Comparison of ENCODE assay signal across 21 cellular contexts in the genomic region with DNA sequence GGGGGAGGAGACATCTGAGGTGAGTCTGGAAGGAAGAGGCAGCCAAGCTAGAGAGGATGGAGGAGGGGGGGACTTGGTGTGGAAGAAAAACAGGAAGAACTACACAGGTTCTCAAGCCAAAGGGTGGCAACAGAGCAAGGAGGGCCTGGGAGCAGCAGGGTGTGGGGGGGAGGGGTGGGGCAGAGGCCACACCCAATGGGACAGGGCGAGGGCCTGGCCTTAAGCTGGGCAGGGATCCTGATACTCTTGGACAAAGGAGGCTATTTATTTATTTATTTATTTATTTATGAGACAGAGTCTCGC.
DNase-seq lines count a peak whose midpoint lies in the region; ATAC-seq and TF ChIP-seq lines count a peak whose summit lies in the region.
"Had no signal": no experiment of that assay in that cellular context is flagged by ENCODE, and none has a peak within 500 bp of the region (broad histone marks: within the 10 kb centered on the region; RNA-seq: fewer than 3 reads in every experiment).

No MANE protein-coding gene starts in this region.

- H3K14ac ChIP-seq in neuronal stem cell (ENCODE audit: low read length), result no peak overlapping the region

- DNase-seq in cardiac septum (ENCODE audit: low spot score) (peak; percentile 39), left ventricle myocardium inferior (no peak), neuronal stem cell (ENCODE audit: low spot score) (no peak), stomach (no peak)
- no peak for DNase-seq in effector memory CD8-positive, alpha-beta T cell
- DNase-seq in NK-92 treated with Interleukin-12 subunit alpha and Interleukin-12 subunit beta, amount 100 ng/mL, for 24 hours (lab: John Stamatoyannopoulos, UW), result no peak
- DNase-seq in central memory CD4-positive, alpha-beta T cell, result no peak
- DNase-seq: 8988T, HFFc6, KG1, NCI-H1092, NCI-H1436 treated with DMSO at 0.1 percent for 48 hours, NCI-H1930, NCI-H226, NCI-H748 treated with DMSO at 0.1 percent for 48 hours, SHP77 treated with DMSO at 0.1 percent for 48 hours had no signal

- H3K4me1 Mint-ChIP-seq in effector memory CD8-positive, alpha-beta T cell (ENCODE audit: low read depth in 2 of 2), result peaks cover 5 to 11% of the 10 kb centered on the region in 2 donors

- no peak for TF ChIP-seq POLR2A in stomach (IDR thresholded peaks at IDR 0.05)

- peak overlapping the region; percentile 24 for H4K8ac ChIP-seq in neuronal stem cell (ENCODE audit: low read depth, low read length)

- H3K4me3 Mint-ChIP-seq in effector memory CD8-positive, alpha-beta T cell, result no peak overlapping the region
- H3K4me3 Mint-ChIP-seq: HFFc6 had no signal

- H3K36me3 ChIP-seq in left ventricle myocardium inferior (peaks cover 15% of the 10 kb centered on the region), neuronal stem cell (replicated peaks in 1 of 2; ENCODE audit: control insufficient read depth in 2 of 2, insufficient read depth in 2 of 2, low read length in 2 of 2) (no peaks in the 10 kb centered on the region), stomach (peaks cover 0 to 25% (median 13%) of the 10 kb centered on the region in 4 donors)

- H3K4me1 ChIP-seq in left ventricle myocardium inferior (peaks cover 4% of the 10 kb centered on the region), neuronal stem cell (ENCODE audit: control insufficient read depth in 2 of 2, insufficient read depth in 1 of 2, low read depth in 1 of 2, low read length in 2 of 2) (peaks cover 2 to 17% of the 10 kb centered on the region in 2 donors), stomach (peaks cover 0 to 13% (median 3%) of the 10 kb centered on the region in 4 donors)

- H3K4me3 ChIP-seq in left ventricle myocardium inferior, result no peak overlapping the region
- H3K4me3 ChIP-seq in neuronal stem cell (ENCODE audit: low read length in 2 of 2), result no peak overlapping the region
- no peak overlapping the region for H3K4me3 ChIP-seq in stomach
- H3K4me3 ChIP-seq: SK-N-MC had no signal

- H3K27me3 ChIP-seq in left ventricle myocardium inferior (ENCODE audit: low read depth), result no peaks in the 10 kb centered on the region
- H3K27me3 ChIP-seq in neuronal stem cell (ENCODE audit: control insufficient read depth in 3 of 3, insufficient read depth in 3 of 3, low read depth in 1 of 3, low read length in 3 of 3), result no peaks in the 10 kb centered on the region
- no peaks in the 10 kb centered on the region for H3K27me3 ChIP-seq in stomach

- H3K27ac Mint-ChIP-seq in effector memory CD8-positive, alpha-beta T cell, result peak overlapping the region; percentile 64 to 81
- H3K27ac Mint-ChIP-seq: HFFc6 had no signal

- H2BK5ac ChIP-seq in neuronal stem cell (ENCODE audit: low read length), result no peak overlapping the region

- peak overlapping the region; percentile 1 for H3K23ac ChIP-seq in neuronal stem cell (ENCODE audit: low read depth, low read length, poor library complexity)

- H2AFZ ChIP-seq in neuronal stem cell (ENCODE audit: low read length), result no peak overlapping the region

- H3K27ac ChIP-seq in left ventricle myocardium inferior (replicated peaks) (no peak overlapping the region), neuronal stem cell (replicated peaks; ENCODE audit: low read length) (no peak overlapping the region), stomach (no peak overlapping the region)
- H3K27ac ChIP-seq: C4-2B, HL-60, RWPE1, SK-N-MC had no signal

- no peak overlapping the region for H2AK5ac ChIP-seq in neuronal stem cell (ENCODE audit: low read depth, low read length)

- WGBS in neuronal stem cell (ENCODE audit: extremely low coverage in 2 of 2, insufficient read length in 2 of 2, insufficient replicate concordance in 1 of 2), 2 donors, result no CpG with 5 or more reads among the region's 2 CpGs
- 89 to 96% (median 90%) methylated on average over 2 of the region's 2 CpGs for WGBS in stomach, 5 donors

- H3K4ac ChIP-seq in neuronal stem cell (ENCODE audit: low read length), result no peak overlapping the region

- H3K9me3 ChIP-seq in left ventricle myocardium inferior (replicated peaks), result no peaks in the 10 kb centered on the region
- H3K9me3 ChIP-seq in neuronal stem cell (replicated peaks in 1 of 2; ENCODE audit: control insufficient read depth in 2 of 2, insufficient read depth in 1 of 2, low read depth in 1 of 2, low read length in 2 of 2), result no peaks in the 10 kb centered on the region
- no peaks in the 10 kb centered on the region for H3K9me3 ChIP-seq in stomach

- no peak overlapping the region for H4K91ac ChIP-seq in neuronal stem cell (ENCODE audit: low read depth, low read length, poor library complexity)

- H3K4me2 ChIP-seq in neuronal stem cell (ENCODE audit: insufficient read depth, low read length, poor library complexity, severe bottlenecking), result no peak overlapping the region

- no peak for ATAC-seq in effector memory CD8-positive, alpha-beta T cell (replicated peaks)
- no peak for ATAC-seq in GM18861 (IDR thresholded peaks at IDR 0.05; ENCODE audit: unreplicated experiment)

- no peaks in the 10 kb centered on the region for H3K79me1 ChIP-seq in neuronal stem cell (ENCODE audit: low read depth, low read length)

- TF ChIP-seq CTCF in left ventricle myocardium inferior (IDR thresholded peaks at IDR 0.05; ENCODE audit: borderline replicate concordance) (no peak), stomach (IDR thresholded peaks at IDR 0.05) (no peak)

- H3K9ac ChIP-seq in neuronal stem cell (ENCODE audit: low read depth, low read length, poor library complexity), result no peak overlapping the region

- no peaks in the 10 kb centered on the region for H3K27me3 Mint-ChIP-seq in effector memory CD8-positive, alpha-beta T cell

- intact Hi-C loops in cardiac septum (cut with DNase I) (no loop called here), left ventricle myocardium inferior (cut with micrococcal nuclease) (no loop called here), stomach (cut with DNase I; ENCODE audit: low total_unique reads) (no loop called here)

- H2BK120ac ChIP-seq in neuronal stem cell (ENCODE audit: low read depth, low read length), result no peak overlapping the region

- no peak overlapping the region for H2BK15ac ChIP-seq in neuronal stem cell (ENCODE audit: low read length)

- H3K18ac ChIP-seq in neuronal stem cell (ENCODE audit: low read length), result no peak overlapping the region

- H2BK12ac ChIP-seq in neuronal stem cell (ENCODE audit: low read length), result no peak overlapping the region

- no peaks in the 10 kb centered on the region for H3K9me3 Mint-ChIP-seq in effector memory CD8-positive, alpha-beta T cell
- H3K9me3 Mint-ChIP-seq: HFFc6 had no signal

- TF ChIP-seq EP300 in stomach (IDR thresholded peaks at IDR 0.05), result no peak

- H3K36me3 Mint-ChIP-seq in effector memory CD8-positive, alpha-beta T cell (ENCODE audit: insufficient read depth), result peaks cover 15% of the 10 kb centered on the region
